ENCODE assay signal across 24 cellular contexts in the genomic region with DNA sequence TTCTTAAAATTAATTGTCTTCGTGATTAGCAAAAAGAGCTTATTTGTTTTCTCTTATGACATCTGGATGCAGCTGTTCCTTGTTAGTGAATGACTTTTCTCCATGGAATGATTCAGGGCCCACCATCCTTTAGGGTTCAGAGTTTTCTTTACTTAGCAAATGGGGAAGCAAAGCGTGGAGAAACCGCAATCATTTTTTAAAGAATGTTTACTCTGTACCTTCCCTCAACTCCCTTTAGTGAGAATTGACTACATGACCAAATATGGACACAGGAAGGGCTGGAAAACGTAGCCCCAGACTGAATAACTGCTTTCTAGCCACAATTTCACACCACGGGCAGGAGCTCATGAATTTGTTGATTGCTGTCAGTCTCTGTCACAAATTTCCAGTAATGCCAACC.
DNase-seq lines count a peak whose midpoint lies in the region; ATAC-seq and TF ChIP-seq lines count a peak whose summit lies in the region.
"Had no signal": no experiment of that assay in that cellular context is flagged by ENCODE, and none has a peak within 500 bp of the region (broad histone marks: within the 10 kb centered on the region; RNA-seq: fewer than 3 reads in every experiment).

No MANE protein-coding gene starts in this region.

- H2AK5ac ChIP-seq in H9 (ENCODE audit: insufficient read length, low read length), result no peak overlapping the region

- no peak overlapping the region for H3T11ph ChIP-seq in H9 (ENCODE audit: low read length)

- peak; percentile 8 for ATAC-seq in mucosa of descending colon
- ATAC-seq: heart right ventricle; left lobe of liver; naive thymus-derived CD8-positive, alpha-beta T cell; stimulated activated naive CD8-positive, alpha-beta T cell treated with anti-CD3 and anti-CD28 coated beads, Interleukin-15, Interleukin-2, amounts not matched to agents 100 U/mL and 50 U/mL, for 24 hours had no signal

- H3K14ac ChIP-seq in H9 (ENCODE audit: insufficient read depth, low read length), result no peak overlapping the region

- H2BK12ac ChIP-seq in H9 (ENCODE audit: insufficient read length, low read depth, low read length), result no peak overlapping the region

- no peak for TF ChIP-seq POLR2A in stomach (IDR thresholded peaks at IDR 0.05)

- H3K27ac ChIP-seq in stomach, result no peak overlapping the region
- H3K27ac ChIP-seq in H9 (ENCODE audit: insufficient read length, low read depth, low read length), result no peak overlapping the region
- H3K27ac ChIP-seq: ascending aorta, heart right ventricle had no signal

- H2BK5ac ChIP-seq in H9 (ENCODE audit: insufficient read length, low read length), result no peak overlapping the region

- no peak overlapping the region for H3K4ac ChIP-seq in H9 (ENCODE audit: low read depth, low read length)

- no peak overlapping the region for H3K56ac ChIP-seq in H9 (ENCODE audit: insufficient read length, low read depth, low read length)

- H2BK120ac ChIP-seq in H9 (ENCODE audit: low read depth, low read length, poor library complexity, severe bottlenecking), result no peak overlapping the region

- H3K9ac ChIP-seq in H9 (ENCODE audit: extremely low read depth, insufficient read length, low read length), result no peak overlapping the region

- no peak overlapping the region for H4K5ac ChIP-seq in H9 (ENCODE audit: insufficient read length, low read depth, low read length)

- H4K8ac ChIP-seq in H9 (replicated peaks; ENCODE audit: insufficient read length, low read depth, low read length), result no peak overlapping the region

- TF ChIP-seq EP300 in stomach (IDR thresholded peaks at IDR 0.05), result no peak

- no peaks in the 10 kb centered on the region for H3K79me2 ChIP-seq in H9 (ENCODE audit: insufficient read depth, low read length)

- H3K79me1 ChIP-seq in H9 (ENCODE audit: insufficient read depth, low read depth, low read length, poor library complexity, severe bottlenecking), result no peaks in the 10 kb centered on the region

- H3K27me3 Mint-ChIP-seq in activated T-cell treated with anti-CD3 and anti-CD28 coated beads, Interleukin-2, amount 50 U/mL, for 24 hours, result peaks cover 5% of the 10 kb centered on the region
- H3K27me3 Mint-ChIP-seq in H9 (ENCODE audit: low read depth), result no peaks in the 10 kb centered on the region
- H3K27me3 Mint-ChIP-seq: activated naive CD8-positive, alpha-beta T cell treated with anti-CD3 and anti-CD28 coated beads for 36 hours had no signal

- H3K27me3 ChIP-seq in stomach (no peaks in the 10 kb centered on the region), H9 (ENCODE audit: insufficient read depth, low read length) (no peaks in the 10 kb centered on the region)
- H3K27me3 ChIP-seq: ascending aorta, heart right ventricle had no signal

- H3K4me3 Mint-ChIP-seq in activated T-cell treated with anti-CD3 and anti-CD28 coated beads, Interleukin-2, amount 50 U/mL, for 24 hours, result no peak overlapping the region
- no peak overlapping the region for H3K4me3 Mint-ChIP-seq in H9
- H3K4me3 Mint-ChIP-seq: activated B cell treated with CpG ODN at 0.5 μM for 24 hours; activated naive CD8-positive, alpha-beta T cell treated with anti-CD3 and anti-CD28 coated beads for 36 hours; CD4-positive, CD25-positive, alpha-beta regulatory T cell; central memory CD8-positive, alpha-beta T cell; naive thymus-derived CD8-positive, alpha-beta T cell had no signal

- no peaks in the 10 kb centered on the region for H3K36me3 Mint-ChIP-seq in activated T-cell treated with anti-CD3 and anti-CD28 coated beads, Interleukin-2, amount 50 U/mL, for 24 hours (ENCODE audit: low read depth)
- H3K36me3 Mint-ChIP-seq in H9 (ENCODE audit: insufficient read depth in 1 of 3, low read depth in 3 of 3), result no peaks in the 10 kb centered on the region; a peak in 1 of 7 replicates
- H3K36me3 Mint-ChIP-seq: activated naive CD8-positive, alpha-beta T cell treated with anti-CD3 and anti-CD28 coated beads for 36 hours; CD4-positive, CD25-positive, alpha-beta regulatory T cell; naive thymus-derived CD8-positive, alpha-beta T cell had no signal

- no peaks in the 10 kb centered on the region for H3K9me3 ChIP-seq in mucosa of descending colon
- no peaks in the 10 kb centered on the region for H3K9me3 ChIP-seq in stomach
- H3K9me3 ChIP-seq in H9 (ENCODE audit: control insufficient read depth, low read depth, low read length), result no peaks in the 10 kb centered on the region
- H3K9me3 ChIP-seq: ascending aorta, heart right ventricle had no signal

- H2BK15ac ChIP-seq in H9 (ENCODE audit: low read depth, low read length), result no peak overlapping the region

- H3K9me3 Mint-ChIP-seq in activated T-cell treated with anti-CD3 and anti-CD28 coated beads, Interleukin-2, amount 50 U/mL, for 24 hours, result no peaks in the 10 kb centered on the region
- no peaks in the 10 kb centered on the region; a peak in 1 of 5 replicates for H3K9me3 Mint-ChIP-seq in H9
- H3K9me3 Mint-ChIP-seq: activated B cell treated with CpG ODN at 0.5 μM for 24 hours; activated naive CD8-positive, alpha-beta T cell treated with anti-CD3 and anti-CD28 coated beads for 36 hours; activated T-helper 2 cell treated with anti-CD3 and anti-CD28 coated beads, Interferon-gamma antibody, Interleukin-2, Interleukin-4, amounts not matched to agents 10 μg/mL and 5 μg/mL and 100 μg/mL, durations not matched to agents 14 hours and 24 hours and 36 hours; central memory CD8-positive, alpha-beta T cell had no signal

- no peak overlapping the region for H3K4me2 ChIP-seq in H9 (ENCODE audit: insufficient read depth, insufficient read length, low read length)

- H3K36me3 ChIP-seq in mucosa of descending colon (ENCODE audit: low read depth) (no peaks in the 10 kb centered on the region), stomach (no peaks in the 10 kb centered on the region)
- H3K36me3 ChIP-seq: ascending aorta, heart right ventricle had no signal

- no peaks in the 10 kb centered on the region for H3K4me1 Mint-ChIP-seq in activated T-cell treated with anti-CD3 and anti-CD28 coated beads, Interleukin-2, amount 50 U/mL, for 24 hours (ENCODE audit: low read depth)
- peaks cover 3% of the 10 kb centered on the region in 2 experiments; a peak in 2 of 4 replicates for H3K4me1 Mint-ChIP-seq in H9
- H3K4me1 Mint-ChIP-seq: activated B cell treated with CpG ODN at 0.5 μM for 24 hours; activated naive CD8-positive, alpha-beta T cell treated with anti-CD3 and anti-CD28 coated beads for 36 hours; CD4-positive, CD25-positive, alpha-beta regulatory T cell; central memory CD8-positive, alpha-beta T cell; naive thymus-derived CD8-positive, alpha-beta T cell had no signal

- H2BK20ac ChIP-seq in H9 (ENCODE audit: low read depth, low read length, poor library complexity, severe bottlenecking), result no peak overlapping the region

- no peak overlapping the region for H3K23ac ChIP-seq in H9 (ENCODE audit: insufficient read length, low read depth, low read length)

- H4K20me1 ChIP-seq in H9 (ENCODE audit: control insufficient read depth, insufficient read depth, insufficient read length), result no peaks in the 10 kb centered on the region

- no peak overlapping the region for H4K91ac ChIP-seq in H9 (ENCODE audit: insufficient read length, low read depth, low read length)

- in situ Hi-C loops in astrocyte of the spinal cord (cut with HindIII; ENCODE audit: low sequenced_read_pairs), result no loop called here

- H3K23me2 ChIP-seq in H9 (ENCODE audit: insufficient read length, low read depth, low read length, poor library complexity, severe bottlenecking), result no peaks in the 10 kb centered on the region

- no peak overlapping the region for H3K27ac Mint-ChIP-seq in activated T-cell treated with anti-CD3 and anti-CD28 coated beads, Interleukin-2, amount 50 U/mL, for 24 hours
- no peak overlapping the region for H3K27ac Mint-ChIP-seq in H9
- H3K27ac Mint-ChIP-seq: activated B cell treated with CpG ODN at 0.5 μM for 24 hours; activated naive CD8-positive, alpha-beta T cell treated with anti-CD3 and anti-CD28 coated beads for 36 hours; activated T-helper 2 cell treated with anti-CD3 and anti-CD28 coated beads, Interferon-gamma antibody, Interleukin-2, Interleukin-4, amounts not matched to agents 10 μg/mL and 5 μg/mL and 100 μg/mL, durations not matched to agents 14 hours and 24 hours and 36 hours; CD4-positive, CD25-positive, alpha-beta regulatory T cell; naive thymus-derived CD8-positive, alpha-beta T cell had no signal

- DNase-seq in EH (ENCODE audit: low read depth) (peak; percentile 37), MV-4-11 (lab: John Stamatoyannopoulos, UW) (peak; percentile 72), astrocyte of the spinal cord (ENCODE audit: low read depth, low spot score) (peak; percentile 29), mucosa of descending colon (no peak), stomach (no peak), H9 (no peak)
- DNase-seq in activated T-cell treated with anti-CD3 and anti-CD28 coated beads, Interleukin-2, amount 50 U/mL, for 24 hours, result no peak
- DNase-seq: activated B cell treated with CpG ODN at 0.5 μM for 24 hours; activated CD4-positive, alpha-beta T cell treated with anti-CD3 and anti-CD28 coated beads, Interleukin-2, amount 50 U/mL, for 4 hours; activated CD8-positive, alpha-beta memory T cell treated with anti-CD3 and anti-CD28 coated beads, Interleukin-2, amount 50 U/mL, for 4 hours; activated naive CD8-positive, alpha-beta T cell treated with anti-CD3 and anti-CD28 coated beads for 36 hours; CD4-positive, CD25-positive, alpha-beta regulatory T cell; heart right ventricle; KG1; naive thymus-derived CD8-positive, alpha-beta T cell; NCI-H1092; NCI-H2029; NCI-H69; retina; stimulated activated naive CD8-positive, alpha-beta T cell treated with anti-CD3 and anti-CD28 coated beads, Interleukin-15, Interleukin-2, amounts not matched to agents 100 U/mL and 50 U/mL, for 24 hours had no signal

- TF ChIP-seq CTCF in astrocyte of the spinal cord (IDR thresholded peaks at IDR 0.05; ENCODE audit: low read depth, low read length) (no peak), mucosa of descending colon (IDR thresholded peaks at IDR 0.05) (no peak), stomach (IDR thresholded peaks at IDR 0.05) (no peak), H9 (conservative IDR thresholded peaks at IDR 0.05) (no peak)

- H3K4me1 ChIP-seq in mucosa of descending colon (ENCODE audit: low read depth), result no peaks in the 10 kb centered on the region
- H3K4me1 ChIP-seq in stomach, result peaks cover 0 to 7% (median 0%) of the 10 kb centered on the region in 4 donors
- no peaks in the 10 kb centered on the region; the same call in 1 of the 2 replicates for H3K4me1 ChIP-seq in H9 (ENCODE audit: insufficient read depth, low read length)
- H3K4me1 ChIP-seq: ascending aorta, heart right ventricle had no signal

- H3K18ac ChIP-seq in H9 (ENCODE audit: insufficient read length, low read depth, low read length), result no peak overlapping the region

- H3K4me3 ChIP-seq in astrocyte of the spinal cord (ENCODE audit: low read depth, low read length), result no peak overlapping the region
- no peak overlapping the region for H3K4me3 ChIP-seq in mucosa of descending colon
- no peak overlapping the region for H3K4me3 ChIP-seq in stomach
- H3K4me3 ChIP-seq: ascending aorta, heart right ventricle had no signal

- intact Hi-C loops in mucosa of descending colon (cut with DNase I, micrococcal nuclease) (no loop called here), stomach (cut with DNase I; ENCODE audit: low total_unique reads) (no loop called here)

- H2AFZ ChIP-seq in H9 (ENCODE audit: low read length), result no peak overlapping the region

- WGBS in stomach, 5 donors, result 19 to 31% (median 24%) methylated on average over 5 of the region's 5 CpGs
- no CpG with 5 or more reads among the region's 5 CpGs for WGBS in H9 (ENCODE audit: extremely low coverage, insufficient read length, low lambda C conversion rate)

Comparison
In these comparisons a context has a peak if more than half of its experiments do, and no peak if none do; other contexts are left out.
1. DNase-seq: peak in EH (single experiment), MV-4-11 (single experiment) and astrocyte of the spinal cord (single experiment); none in mucosa of descending colon (0 of 3), stomach (single experiment), activated T-cell treated with anti-CD3 and anti-CD28 coated beads, Interleukin-2, amount 50 U/mL, for 24 hours (single experiment) and H9 (single experiment).